16 cellular contexts compared by ENCODE assay signal in genomic region chr5:175384724-175385552, GRCh38. TPM values are rescaled to one million over a fixed set of nuclear protein-coding genes. Genes with fewer than 3 reads are reported as not detected.
DNase-seq lines count a peak whose midpoint lies in the region; TF ChIP-seq lines count a peak whose summit lies in the region.
"Had no signal": no experiment of that assay in that cellular context is flagged by ENCODE, and none has a peak within 500 bp of the region (broad histone marks: within the 10 kb centered on the region; RNA-seq: fewer than 3 reads in every experiment).

No MANE protein-coding gene starts in this region.

- DNase-seq in DMS79 treated with DMSO at 0.1 percent for 48 hours (lab: John Stamatoyannopoulos, UW) = peak; percentile 16
- DNase-seq in DMS79 (lab: John Stamatoyannopoulos, UW) = no peak
- DNase-seq in NCI-H146 (lab: John Stamatoyannopoulos, UW) = peak; percentile 17
- DNase-seq in NCI-H774 (lab: John Stamatoyannopoulos, UW) = peak; percentile 56
- DNase-seq in fibroblast of lung (ENCODE audit: low read depth in 2 of 2) = peak; percentile 15 to 28
- DNase-seq in NCI-H1092 treated with DMSO at 0.1 percent for 48 hours (lab: John Stamatoyannopoulos, UW) = no peak
- DNase-seq in stimulated activated CD4-positive, alpha-beta T cell treated with anti-CD3 and anti-CD28 coated beads, Interleukin-4, amount 100 ng/mL, for 4 hours = no peak
- no peak for DNase-seq in DMS114 treated with DMSO at 0.1 percent for 48 hours (lab: John Stamatoyannopoulos, UW; ENCODE audit: unreplicated experiment)
- DNase-seq: GF-D8, GM23248, NCI-H82 had no signal

- TF ChIP-seq CTCF in fibroblast of lung (conservative IDR thresholded peaks at IDR 0.05 in 1 of 2, IDR thresholded peaks at IDR 0.05 in 1 of 2; ENCODE audit: low read depth in 1 of 2, low read length in 2 of 2) = no peak

- H2AFZ ChIP-seq in fibroblast of lung (ENCODE audit: low read length) = no peak overlapping the region
- H2AFZ ChIP-seq: GM23248 had no signal

- H4K20me1 ChIP-seq in fibroblast of lung (ENCODE audit: control insufficient read depth, extremely low read depth, insufficient read depth, low read length) = no peaks in the 10 kb centered on the region

- no peak overlapping the region for H3K9ac ChIP-seq in fibroblast of lung (ENCODE audit: insufficient read depth, low read length)
- H3K9ac ChIP-seq: GM23248 had no signal

- no peaks in the 10 kb centered on the region for H3K27me3 ChIP-seq in fibroblast of lung (ENCODE audit: control insufficient read depth, insufficient read depth, low read length)

- no peak overlapping the region for H3K27ac ChIP-seq in fibroblast of lung (ENCODE audit: insufficient read depth, low read length)
- H3K27ac ChIP-seq: 22Rv1, C4-2B, GM23248, HL-60 had no signal

- H3K9me3 ChIP-seq in fibroblast of lung (ENCODE audit: control insufficient read depth, insufficient read depth, low read depth, low read length) = no peaks in the 10 kb centered on the region

- no peaks in the 10 kb centered on the region for H3K4me1 ChIP-seq in fibroblast of lung (ENCODE audit: control insufficient read depth, extremely low read depth, insufficient read depth, low read length)

- H3K79me2 ChIP-seq in fibroblast of lung (ENCODE audit: control insufficient read depth, insufficient read depth, low read length) = no peaks in the 10 kb centered on the region

- no peak overlapping the region for H3K4me3 ChIP-seq in fibroblast of lung (replicated peaks in 1 of 4; ENCODE audit: control extremely low read depth in 1 of 4, insufficient read depth in 1 of 4, low read depth in 3 of 4, low read length in 4 of 4)
- H3K4me3 ChIP-seq: GM23248, K562 had no signal

- H3K4me2 ChIP-seq in fibroblast of lung (ENCODE audit: extremely low read depth, insufficient read depth, low read length) = no peak overlapping the region

- no peaks in the 10 kb centered on the region for H3K36me3 ChIP-seq in fibroblast of lung (ENCODE audit: control insufficient read depth, insufficient read depth, low read length)

RNA-seq across cellular contexts. Expression of gene DRD1, which starts 59.0 kb away (rescaled TPM):
- total RNA-seq in fibroblast of lung = 2.0 and 2.6 TPM in 2 replicates
- polyA plus RNA-seq in fibroblast of lung = 0.19 and 1.5 TPM in 2 replicates
- polyA plus RNA-seq in fibroblast of lung (2012) = 0.06 and 0.92 TPM in 2 replicates
- 0.24 and 0.37 TPM in 2 replicates for polyA minus RNA-seq in fibroblast of lung (ENCODE audit: low replicate concordance)
- total RNA-seq: GM23248; K562; T-helper 2 cell treated with Interferon-gamma antibody and Interleukin-4, amounts not matched to agents 100 ng/mL and 5 ng/mL, for 36 hours had no signal
- polyA plus RNA-seq: GM23248, K562 had no signal

Comparison
In these comparisons a context has a peak if more than half of its experiments do, and no peak if none do; other contexts are left out.
1. DNase-seq: peak in DMS79 treated with DMSO at 0.1 percent for 48 hours (single experiment), NCI-H146 (single experiment), NCI-H774 (single experiment) and fibroblast of lung (2 of 2); none in DMS79 (single experiment), NCI-H1092 treated with DMSO at 0.1 percent for 48 hours (single experiment), stimulated activated CD4-positive, alpha-beta T cell treated with anti-CD3 and anti-CD28 coated beads, Interleukin-4, amount 100 ng/mL, for 4 hours (0 of 2) and DMS114 treated with DMSO at 0.1 percent for 48 hours (single experiment).